In genomic region chr16:2724088-2724676, GRCh38 we compare ENCODE assay signal across 19 cellular contexts. TPM values are rescaled to one million over a fixed set of nuclear protein-coding genes. Genes with fewer than 3 reads are reported as not detected.
DNase-seq lines count a peak whose midpoint lies in the region; ATAC-seq, FAIRE-seq and TF ChIP-seq lines count a peak whose summit lies in the region.
"Had no signal": no experiment of that assay in that cellular context is flagged by ENCODE, and none has a peak within 500 bp of the region (broad histone marks: within the 10 kb centered on the region; RNA-seq: fewer than 3 reads in every experiment).

No MANE protein-coding gene starts in this region.

- no peak overlapping the region for H2BK12ac ChIP-seq in trophoblast cell (ENCODE audit: low read length)

- no peak overlapping the region for H4K12ac ChIP-seq in trophoblast cell (ENCODE audit: low read depth, low read length)

- POLR2A ChIA-PET in HEK293 (lab: Yijun Ruan, JAX) = interaction anchor here (0.6 kb wide), 1 partner anchor 16 kb away, joined by 4 read pairs; no protein-coding TSS in a partner anchor
- POLR2A ChIA-PET in K562 (lab: Yijun Ruan, JAX) = interaction anchor here (1.1 kb wide), 1 partner anchor 38 kb away, joined by 3 read pairs; no protein-coding TSS in a partner anchor
- POLR2A ChIA-PET in HEK293T (lab: Yijun Ruan, JAX) = no interaction called here

- TF ChIP-seq EP300 in K562 (IDR thresholded peaks at IDR 0.05; ENCODE audit: low read length) = no peak

- H3K4me1 ChIP-seq in HEK293 (ENCODE audit: control insufficient read depth, insufficient read depth, low read length) (no peaks in the 10 kb centered on the region), K562 (replicated peaks in 1 of 2; ENCODE audit: control insufficient read depth in 2 of 2, insufficient read depth in 2 of 2, low read length in 2 of 2) (peaks cover 2 to 28% of the 10 kb centered on the region in 2 experiments; a peak in 3 of 5 replicates), trophoblast cell (ENCODE audit: control insufficient read depth in 1 of 2, insufficient read depth in 2 of 2, low read length in 2 of 2) (peaks cover 11% of the 10 kb centered on the region in 2 experiments)

- TF ChIP-seq POLR2A in K562 (conservative IDR thresholded peaks at IDR 0.05) = no peak

- no peak overlapping the region for H3K18ac ChIP-seq in trophoblast cell (ENCODE audit: low read length)

- H4K91ac ChIP-seq in trophoblast cell (ENCODE audit: low read depth, low read length) = no peak overlapping the region

- CTCF ChIA-PET in HEK293 (lab: Yijun Ruan, JAX) (interaction anchor here (0.6 to 1.0 kb wide), 2 partner anchors 97 to 144 kb away, joined by 3 to 5 read pairs; no protein-coding TSS in a partner anchor), K562 (lab: Yijun Ruan, JAX; ENCODE audit: low intra/inter-chr PET ratio) (no interaction called here), HEK293T (lab: Yijun Ruan, JAX) (no interaction called here)

- H3K9ac ChIP-seq in K562 (ENCODE audit: insufficient read depth in 1 of 2, low read depth in 2 of 2, low read length in 2 of 2) (no peak overlapping the region; a peak in 1 of 4 replicates), trophoblast cell (ENCODE audit: low read length) (no peak overlapping the region)
- H3K9ac ChIP-seq: GM23248 had no signal

- H2BK120ac ChIP-seq in trophoblast cell (ENCODE audit: insufficient read depth, low read length, poor library complexity) = no peak overlapping the region

- H4K20me1 ChIP-seq in K562 (replicated peaks; ENCODE audit: control insufficient read depth, insufficient read depth, low read length) = no peaks in the 10 kb centered on the region

- no peak overlapping the region for H2BK5ac ChIP-seq in trophoblast cell (ENCODE audit: low read depth, low read length, poor library complexity)

- no peak overlapping the region for H3K4ac ChIP-seq in trophoblast cell (ENCODE audit: low read depth, low read length)

- DNase-seq in K562 (ENCODE audit: extremely low read depth in 1 of 4, low spot score in 3 of 4) (no peak), trophoblast cell (no peak), NCI-H82 treated with DMSO at 0.1 percent for 48 hours (lab: John Stamatoyannopoulos, UW; ENCODE audit: unreplicated experiment) (no peak), HEK293T (ENCODE audit: extremely low spot score) (no peak)
- DNase-seq: C1 segment of cervical spinal cord; Calu3; CD4-positive, alpha-beta memory T cell; COR-L47; DMS53; DMS79 treated with DMSO at 0.1 percent for 48 hours; GM23248; HCEC 1CT; HFFc6 had no signal

- WGBS in K562 (ENCODE audit: insufficient coverage, low coverage, missing lambda C conversion rate) = 48% methylated on average over 7 of the region's 7 CpGs
- WGBS in trophoblast cell (ENCODE audit: extremely low coverage, insufficient coverage, insufficient read length) = no CpG with 5 or more reads among the region's 7 CpGs

- no TSS peak for BruUV-seq in K562 (replicated peaks; lab: Mats Ljungman, UMichigan)

- no peaks in the 10 kb centered on the region for H3K79me1 ChIP-seq in trophoblast cell (ENCODE audit: low read length)

- H3K27me3 ChIP-seq in K562 (ENCODE audit: control insufficient read depth in 2 of 2, insufficient read depth in 2 of 2, low read length in 2 of 2) = no peaks in the 10 kb centered on the region
- H3K27me3 ChIP-seq in trophoblast cell (ENCODE audit: insufficient read depth, low read length) = no peaks in the 10 kb centered on the region

- TF ChIP-seq RAD21 in K562 (CRISPR knock-in tag; conservative IDR thresholded peaks at IDR 0.05 in 1 of 2, IDR thresholded peaks at IDR 0.05 in 1 of 2) = no peak

- TF ChIP-seq CTCF in HEK293 (tag by site-specific recombination; IDR thresholded peaks at IDR 0.05) = no peak
- TF ChIP-seq CTCF in K562 (IDR thresholded peaks at IDR 0.05 in 2 of 3, conservative IDR thresholded peaks at IDR 0.05 in 1 of 3; ENCODE audit: insufficient read depth in 2 of 3, low read depth in 1 of 3, low read length in 3 of 3) = no peak

- H4K8ac ChIP-seq in trophoblast cell (ENCODE audit: low read depth, low read length) = no peak overlapping the region

- H3K36me3 ChIP-seq in HEK293 (ENCODE audit: control insufficient read depth in 2 of 2, insufficient read depth in 1 of 2, low read length in 2 of 2) (no peaks in the 10 kb centered on the region), K562 (ENCODE audit: control insufficient read depth, insufficient read depth, low read length) (no peaks in the 10 kb centered on the region), trophoblast cell (ENCODE audit: control insufficient read depth in 1 of 2, insufficient read depth in 2 of 2, low read length in 2 of 2) (no peaks in the 10 kb centered on the region)

- H3K27ac ChIP-seq in HEK293 (ENCODE audit: extremely low read depth, low read depth, low read length) = no peak overlapping the region
- no peak overlapping the region for H3K27ac ChIP-seq in K562 (ENCODE audit: extremely low read depth, low read depth, low read length)
- no peak overlapping the region for H3K27ac ChIP-seq in trophoblast cell (ENCODE audit: low read depth, low read length)
- H3K27ac ChIP-seq: GM23248 had no signal

- H2AFZ ChIP-seq in K562 (ENCODE audit: low read depth, low read length) = no peak overlapping the region
- H2AFZ ChIP-seq in trophoblast cell (ENCODE audit: insufficient read depth, low read length, poor library complexity) = no peak overlapping the region
- H2AFZ ChIP-seq: GM23248 had no signal

- ATAC-seq in K562 (no peak), HG03280 (IDR thresholded peaks at IDR 0.05; ENCODE audit: unreplicated experiment) (no peak)

- no peak overlapping the region for H3K14ac ChIP-seq in trophoblast cell (ENCODE audit: low read length)

- H3K23ac ChIP-seq in trophoblast cell (ENCODE audit: low read length) = peak overlapping the region; percentile 98

- H3K9me1 ChIP-seq in K562 (ENCODE audit: control insufficient read depth, insufficient read depth, low read length) = no peaks in the 10 kb centered on the region

- intact Hi-C loops in K562 (cut with micrococcal nuclease) = no loop called here

- no peaks in the 10 kb centered on the region for H3K79me2 ChIP-seq in K562 (ENCODE audit: control insufficient read depth, insufficient read depth, low read length)
- H3K79me2 ChIP-seq in trophoblast cell (ENCODE audit: control insufficient read depth, insufficient read depth, low read length, poor library complexity) = peaks cover 2% of the 10 kb centered on the region

- H2AK5ac ChIP-seq in trophoblast cell (ENCODE audit: low read length) = no peak overlapping the region

- H3K4me3 ChIP-seq in HEK293 (ENCODE audit: low read depth, low read length) (no peak overlapping the region), K562 (no peak overlapping the region), trophoblast cell (ENCODE audit: low read depth, low read length) (no peak overlapping the region)
- H3K4me3 ChIP-seq: GM23248 had no signal

- H3K9me3 ChIP-seq in HEK293 (ENCODE audit: control insufficient read depth, insufficient read depth, low read depth, low read length) (no peaks in the 10 kb centered on the region), K562 (replicated peaks; ENCODE audit: control insufficient read depth, insufficient read depth, low read depth, low read length) (no peaks in the 10 kb centered on the region), trophoblast cell (ENCODE audit: insufficient read depth, low read depth, low read length) (no peaks in the 10 kb centered on the region)

- peak; percentile 32 for FAIRE-seq in K562 (lab: Jason Lieb, UNC)
- FAIRE-seq: G401.6, GM12892, GM19239, H1 had no signal

- H3K4me2 ChIP-seq in K562 (ENCODE audit: insufficient read depth, low read length) = no peak overlapping the region
- no peak overlapping the region for H3K4me2 ChIP-seq in trophoblast cell (ENCODE audit: low read length)

- in situ Hi-C loops in K562 (cut with MboI) = no loop called here

RNA-seq across cellular contexts. Expression of gene PRSS27, which starts 4.2 kb away (rescaled TPM):
- total RNA-seq in K562 (2011; cell fraction: chromatin; rRNA removed; ENCODE audit: low replicate concordance) = 0.83 and 2.0 TPM in 2 replicates
- 1.6 and 2.0 TPM in 2 replicates for total RNA-seq in K562 (2011; cell fraction: nucleolus; rRNA removed)
- 1.4 and 1.5 TPM in 2 replicates for total RNA-seq in K562 (2011; cell fraction: nucleoplasm; rRNA removed)
- 0.09 and 0.29 TPM in 2 replicates for total RNA-seq in K562 (2014; rRNA removed)
- total RNA-seq in K562 (2014; rRNA removed; fragmentation: Illumina TruSeq; extraction: Trizol) = not detected in 2 replicates
- 0.15 and 0.18 TPM in 2 replicates for total RNA-seq in K562 (2015; rRNA removed; fragmentation: Illumina TruSeq; extraction: Trizol)
- 0.16 and 0.20 TPM in 2 replicates for total RNA-seq in K562 (2021)
- 0.20 TPM in 2 replicates for polyA plus RNA-seq in K562 (2011; rRNA removed)
- polyA plus RNA-seq in K562 (2011; cell fraction: cytosol; rRNA removed) = 0.19 and 0.86 TPM in 2 replicates
- polyA plus RNA-seq in K562 (2011; cell fraction: nucleus; rRNA removed) = 0.65 and 0.77 TPM in 2 replicates
- 0.26 and 1.3 TPM in 2 replicates for polyA plus RNA-seq in K562 (2012)
- polyA plus RNA-seq in K562 (2014; fragmentation: Illumina TruSeq; extraction: Trizol) = 0.11 TPM in 1 of 2 replicates, not detected in the other
- polyA plus RNA-seq in K562 (2014; fragmentation: Nextera tagmentation; extraction: Ambion mirVana) = not detected
- 0.22 TPM in 1 of 2 replicates, not detected in the other for polyA plus RNA-seq in K562 (2014; rRNA removed)
- 0.07 and 0.15 TPM in 2 replicates for polyA minus RNA-seq in K562 (2011; rRNA and poly(A)+ RNA removed)
- polyA minus RNA-seq in K562 (2011; cell fraction: cytosol; rRNA and poly(A)+ RNA removed) = not detected in 2 replicates
- 0.44 and 0.67 TPM in 2 replicates for polyA minus RNA-seq in K562 (2011; cell fraction: nucleus; rRNA and poly(A)+ RNA removed)
- polyA plus RNA-seq in trophoblast cell (2013) = 0.90 and 1.0 TPM in 2 replicates
- polyA plus RNA-seq: CD4-positive, alpha-beta memory T cell had no signal

RNA-seq across cellular contexts. Expression of gene SRRM2, which starts 28.3 kb away (rescaled TPM):
- total RNA-seq in K562 (2011; cell fraction: chromatin; rRNA removed; ENCODE audit: low replicate concordance) = 1,596 and 1,670 TPM in 2 replicates
- 1,139 and 1,167 TPM in 2 replicates for total RNA-seq in K562 (2011; cell fraction: nucleolus; rRNA removed)
- 1,487 and 2,488 TPM in 2 replicates for total RNA-seq in K562 (2011; cell fraction: nucleoplasm; rRNA removed)
- total RNA-seq in K562 (2014; rRNA removed) (81.1 and 85.3 TPM in 2 replicates), K562 (2014; rRNA removed; fragmentation: Illumina TruSeq; extraction: Trizol) (79.2 and 79.9 TPM in 2 replicates), K562 (2015; rRNA removed; fragmentation: Illumina TruSeq; extraction: Trizol) (70.6 and 91.2 TPM in 2 replicates), K562 (2021) (413 and 466 TPM in 2 replicates)
- polyA plus RNA-seq in K562 (2011; rRNA removed) (82.5 and 179 TPM in 2 replicates), K562 (2014; fragmentation: Illumina TruSeq; extraction: Trizol) (517 and 558 TPM in 2 replicates), K562 (2014; fragmentation: Nextera tagmentation; extraction: Ambion mirVana) (10 to 100 TPM; 26.7 to 27.6 TPM), K562 (2014; rRNA removed) (463 and 563 TPM in 2 replicates)
- polyA plus RNA-seq in K562 (2011; cell fraction: cytosol; rRNA removed) = 102 and 119 TPM in 2 replicates
- 1,748 and 2,419 TPM in 2 replicates for polyA plus RNA-seq in K562 (2011; cell fraction: nucleus; rRNA removed)
- polyA plus RNA-seq in K562 (2012) = 391 and 584 TPM in 2 replicates
- 72.4 and 72.8 TPM in 2 replicates for polyA minus RNA-seq in K562 (2011; rRNA and poly(A)+ RNA removed)
- polyA minus RNA-seq in K562 (2011; cell fraction: cytosol; rRNA and poly(A)+ RNA removed) = 155 and 244 TPM in 2 replicates
- polyA minus RNA-seq in K562 (2011; cell fraction: nucleus; rRNA and poly(A)+ RNA removed) = 233 and 249 TPM in 2 replicates
- polyA plus RNA-seq in trophoblast cell (2013) = 472 and 481 TPM in 2 replicates

RNA-seq across cellular contexts. Expression of gene KCTD5, which starts 41.9 kb away (rescaled TPM):
- 43.6 and 59.1 TPM in 2 replicates for total RNA-seq in K562 (2011; cell fraction: chromatin; rRNA removed; ENCODE audit: low replicate concordance)
- 40.1 and 50.7 TPM in 2 replicates for total RNA-seq in K562 (2011; cell fraction: nucleolus; rRNA removed)
- 31.7 and 32.9 TPM in 2 replicates for total RNA-seq in K562 (2011; cell fraction: nucleoplasm; rRNA removed)
- total RNA-seq in K562 (2014; rRNA removed) (34.5 and 48.7 TPM in 2 replicates), K562 (2014; rRNA removed; fragmentation: Illumina TruSeq; extraction: Trizol) (15.4 and 17.2 TPM in 2 replicates), K562 (2015; rRNA removed; fragmentation: Illumina TruSeq; extraction: Trizol) (30.9 and 32.3 TPM in 2 replicates), K562 (2021) (39.0 and 40.0 TPM in 2 replicates)
- polyA plus RNA-seq in K562 (2011; rRNA removed) (36.1 and 37.5 TPM in 2 replicates), K562 (2014; fragmentation: Illumina TruSeq; extraction: Trizol) (31.2 and 39.2 TPM in 2 replicates), K562 (2014; fragmentation: Nextera tagmentation; extraction: Ambion mirVana) (1 to 10 TPM in 1 of 2 experiments, under 1 TPM in 1; 0.73 to 1.6 TPM), K562 (2014; rRNA removed) (58.0 and 58.3 TPM in 2 replicates)
- 49.9 and 152 TPM in 2 replicates for polyA plus RNA-seq in K562 (2011; cell fraction: cytosol; rRNA removed)
- polyA plus RNA-seq in K562 (2011; cell fraction: nucleus; rRNA removed) = 19.7 and 24.6 TPM in 2 replicates
- polyA plus RNA-seq in K562 (2012) = 27.5 and 34.3 TPM in 2 replicates
- 17.2 and 25.7 TPM in 2 replicates for polyA minus RNA-seq in K562 (2011; rRNA and poly(A)+ RNA removed)
- polyA minus RNA-seq in K562 (2011; cell fraction: cytosol; rRNA and poly(A)+ RNA removed) = 17.5 and 19.7 TPM in 2 replicates
- 18.7 and 23.8 TPM in 2 replicates for polyA minus RNA-seq in K562 (2011; cell fraction: nucleus; rRNA and poly(A)+ RNA removed)
- 61.6 and 64.8 TPM in 2 replicates for polyA plus RNA-seq in trophoblast cell (2013)

RNA-seq across cellular contexts. Expression of gene ELOB, which starts 52.9 kb away (rescaled TPM):
- 7.2 and 24.7 TPM in 2 replicates for total RNA-seq in K562 (2011; cell fraction: chromatin; rRNA removed; ENCODE audit: low replicate concordance)
- 37.5 and 47.0 TPM in 2 replicates for total RNA-seq in K562 (2011; cell fraction: nucleolus; rRNA removed)
- 31.9 and 34.9 TPM in 2 replicates for total RNA-seq in K562 (2011; cell fraction: nucleoplasm; rRNA removed)
- total RNA-seq in K562 (2014; rRNA removed) (285 and 395 TPM in 2 replicates), K562 (2014; rRNA removed; fragmentation: Illumina TruSeq; extraction: Trizol) (29.4 and 63.2 TPM in 2 replicates), K562 (2015; rRNA removed; fragmentation: Illumina TruSeq; extraction: Trizol) (219 and 223 TPM in 2 replicates), K562 (2021) (237 and 268 TPM in 2 replicates)
- polyA plus RNA-seq in K562 (2011; rRNA removed) (206 and 220 TPM in 2 replicates), K562 (2014; fragmentation: Illumina TruSeq; extraction: Trizol) (180 and 344 TPM in 2 replicates), K562 (2014; fragmentation: Nextera tagmentation; extraction: Ambion mirVana) (100 to 1,000 TPM; 764 to 791 TPM), K562 (2014; rRNA removed) (298 and 313 TPM in 2 replicates)
- 693 and 1,390 TPM in 2 replicates for polyA plus RNA-seq in K562 (2011; cell fraction: cytosol; rRNA removed)
- polyA plus RNA-seq in K562 (2011; cell fraction: nucleus; rRNA removed) = 132 and 211 TPM in 2 replicates
- 297 and 487 TPM in 2 replicates for polyA plus RNA-seq in K562 (2012)
- 34.5 and 73.6 TPM in 2 replicates for polyA minus RNA-seq in K562 (2011; rRNA and poly(A)+ RNA removed)
- polyA minus RNA-seq in K562 (2011; cell fraction: cytosol; rRNA and poly(A)+ RNA removed) = 64.8 and 95.8 TPM in 2 replicates
- 15.5 and 22.3 TPM in 2 replicates for polyA minus RNA-seq in K562 (2011; cell fraction: nucleus; rRNA and poly(A)+ RNA removed)
- polyA plus RNA-seq in trophoblast cell (2013) = 100 TPM in 2 replicates

Comparison
In these comparisons a context has a peak if more than half of its experiments do, and no peak if none do; other contexts are left out.
1. Of the 44 proteins assayed by ChIP-seq in both K562 and HEK293: peak only in K562: none; only in HEK293: none; in both: ZNF121; in neither: 43.